ENCODE assay signal across 1 cellular context in genomic region chr4:17866790-17867189, GRCh38.
TF ChIP-seq lines count a peak whose summit lies in the region.

No MANE protein-coding gene starts in this region.

TF ChIP-seq in WTC11, 78 proteins besides CTCF, POLR2A, EP300 and RAD21 (continued from another document):
- TF ChIP-seq ATF6 (CRISPR knock-in tag; IDR thresholded peaks at IDR 0.05) = no peak
- TF ChIP-seq FOXK1 (CRISPR knock-in tag; IDR thresholded peaks at IDR 0.05) = no peak
- TF ChIP-seq ZBTB21 (CRISPR knock-in tag; IDR thresholded peaks at IDR 0.05; ENCODE audit: borderline replicate concordance) = no peak
- no peak for TF ChIP-seq MXD4 (CRISPR knock-in tag; IDR thresholded peaks at IDR 0.05; ENCODE audit: borderline replicate concordance)
- no peak for TF ChIP-seq ZNF263 (CRISPR knock-in tag; IDR thresholded peaks at IDR 0.05; ENCODE audit: low read depth)
